9 cellular contexts compared by ENCODE assay signal in the genomic region with DNA sequence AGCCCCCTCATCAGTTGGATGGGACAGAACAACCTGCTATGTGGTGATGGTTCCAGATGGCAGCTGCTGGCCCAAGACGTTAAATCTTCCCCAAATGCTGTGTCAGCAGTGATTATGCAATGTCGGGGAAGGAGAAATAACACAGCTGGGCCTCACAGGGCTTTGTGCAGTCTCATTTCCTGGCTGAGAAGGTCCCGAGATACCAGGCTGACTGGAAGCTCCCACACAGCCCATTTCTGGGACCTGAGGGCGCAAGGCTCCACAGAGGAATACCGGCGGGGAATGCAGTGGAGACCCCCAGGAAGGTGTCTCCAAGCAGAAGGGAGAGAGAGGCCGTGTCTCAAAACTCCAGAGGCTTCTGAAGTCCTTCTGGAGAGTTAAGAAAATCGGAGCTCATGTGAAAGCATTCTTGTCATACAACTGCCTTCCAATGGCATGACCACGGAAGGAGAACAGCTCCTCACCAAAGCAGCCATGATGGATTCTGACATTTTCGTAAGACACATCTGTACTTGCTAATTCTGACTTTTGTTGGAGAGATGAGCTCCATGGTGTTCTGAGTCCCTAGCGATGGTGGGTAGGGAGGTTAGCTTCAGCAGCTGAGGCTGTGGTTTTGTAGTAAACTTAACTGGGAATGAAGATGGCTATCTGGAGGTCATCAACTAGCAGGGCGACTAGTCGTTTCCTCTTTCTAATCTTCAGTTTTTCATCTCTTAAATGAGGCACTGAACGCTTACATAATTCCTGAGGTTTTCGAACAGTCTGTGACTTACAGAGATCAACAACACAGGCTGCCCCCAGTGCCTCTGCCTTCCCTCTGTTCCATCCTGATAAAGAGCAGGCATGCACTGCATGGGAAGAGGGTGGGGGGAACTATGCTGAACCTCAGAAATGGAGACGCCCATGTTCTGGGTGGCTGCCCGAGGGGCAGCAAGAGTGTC. TPM values are rescaled to one million over a fixed set of nuclear protein-coding genes. Genes with fewer than 3 reads are reported as not detected.
A peak's percentile ranks its signal among the peaks of the same experiment; 100 is the strongest.
DNase-seq lines count a peak whose midpoint lies in the region; ATAC-seq and TF ChIP-seq lines count a peak whose summit lies in the region.
"Had no signal": no experiment of that assay in that cellular context is flagged by ENCODE, and none has a peak within 500 bp of the region (broad histone marks: within the 10 kb centered on the region; RNA-seq: fewer than 3 reads in every experiment).

No MANE protein-coding gene starts in this region.

- no peaks in the 10 kb centered on the region for H3K27me3 ChIP-seq in dorsolateral prefrontal cortex
- no peaks in the 10 kb centered on the region for H3K27me3 ChIP-seq in mononuclear cell (ENCODE audit: insufficient read depth, low read length)
- no peaks in the 10 kb centered on the region for H3K27me3 ChIP-seq in upper lobe of right lung

- H3K9me3 ChIP-seq in mononuclear cell (ENCODE audit: low read depth, low read length) (no peaks in the 10 kb centered on the region), upper lobe of right lung (no peaks in the 10 kb centered on the region)

- H3K4me3 ChIP-seq in dorsolateral prefrontal cortex (peak overlapping the region in 2 of 59 donors; percentile 2 to 9), mononuclear cell (ENCODE audit: low read length) (peak overlapping the region; percentile 38), upper lobe of right lung (no peak overlapping the region)

- H3K4me1 ChIP-seq in mononuclear cell (ENCODE audit: insufficient read depth, low read length) = peaks cover 62% of the 10 kb centered on the region
- peaks cover 30% of the 10 kb centered on the region for H3K4me1 ChIP-seq in upper lobe of right lung

- peak; percentile 80 for ATAC-seq in upper lobe of right lung
- ATAC-seq in HG03521 (IDR thresholded peaks at IDR 0.05; ENCODE audit: unreplicated experiment) = no peak

- DNase-seq in NOMO-1 treated with DMSO at 0.1 percent for 48 hours (lab: John Stamatoyannopoulos, UW; ENCODE audit: unreplicated experiment) (peak; percentile 87), dorsolateral prefrontal cortex (no peak), upper lobe of right lung (no peak), SW480 (ENCODE audit: low spot score) (no peak)
- no peak for DNase-seq in activated CD4-positive, alpha-beta T cell treated with anti-CD3 and anti-CD28 coated beads for 4 hours
- DNase-seq: activated CD4-positive, alpha-beta T cell treated with anti-CD3 and anti-CD28 coated beads, Interleukin-2, amount 50 U/mL, for 48 hours; NCI-H2081 treated with DMSO at 0.1 percent for 48 hours had no signal

- peak overlapping the region in 46 of 59 donors; percentile 1 to 84 (median 58) for H3K27ac ChIP-seq in dorsolateral prefrontal cortex
- peak overlapping the region; percentile 83 for H3K27ac ChIP-seq in upper lobe of right lung

- intact Hi-C loops in dorsolateral prefrontal cortex (cut with DNase I) = loop anchor here in 1 of 2 donors (10.0 kb wide), 1 partner anchor 239 kb away; no protein-coding TSS in a partner anchor
- intact Hi-C loops in upper lobe of right lung (cut with DNase I) = no loop called here

- no peaks in the 10 kb centered on the region for H3K36me3 ChIP-seq in upper lobe of right lung

- no peak for TF ChIP-seq CTCF in dorsolateral prefrontal cortex (IDR thresholded peaks at IDR 0.05 in 54 of 56, conservative IDR thresholded peaks at IDR 0.05 in 2 of 56; ENCODE audit: low read depth in 1 of 56, partially characterized antibody in 56 of 56)
- no peak for TF ChIP-seq CTCF in upper lobe of right lung (IDR thresholded peaks at IDR 0.05)

RNA-seq across cellular contexts. Expression of a gene that starts 28.4 kb away (rescaled TPM):
- total RNA-seq in dorsolateral prefrontal cortex (100 to 1,000 TPM in 25 of 120 experiments, 10 to 100 TPM in 95; 58.4 to 196 (median 82.9) TPM), mononuclear cell (99.5 TPM), upper lobe of right lung (71.1 TPM)
